In genomic region chr19:44550976-44551375, GRCh38 we compare ENCODE assay signal across 1 cellular context.
TF ChIP-seq lines count a peak whose summit lies in the region.
"Not testable (repeated sequence)": the region's sequence is repeated elsewhere in the genome, so short reads cannot be mapped to it uniquely, and the experiment has no call there.

No MANE protein-coding gene starts in this region.

TF ChIP-seq in K562, 482 proteins besides CTCF, POLR2A, EP300 and RAD21 (continued from another document and continues in another):
- TF ChIP-seq ZNF740, CEBPG (CRISPR knock-in tag; IDR thresholded peaks at IDR 0.05): not testable (repeated sequence)
- TF ChIP-seq ZNF740 (tag; IDR thresholded peaks at IDR 0.05) (0 out of 4 replicates have a peak, but pooled peaks of 1 of the 2 experiments have one; percentile 34), PHTF2 (CRISPR knock-in tag; IDR thresholded peaks at IDR 0.05) (peak; percentile 83), NR2F6 (CRISPR knock-in tag; IDR thresholded peaks at IDR 0.05) (peak; percentile 97), ZNF133 (CRISPR knock-in tag; IDR thresholded peaks at IDR 0.05) (peak; percentile 90), CUX1 (CRISPR knock-in tag; IDR thresholded peaks at IDR 0.05) (0 out of 2 replicates have a peak, but pooled peaks have one; percentile 59), PYGO2 (tag; IDR thresholded peaks at IDR 0.05) (peak; percentile 72; the same call in 1 of the 2 replicates), THAP12 (CRISPR knock-in tag; IDR thresholded peaks at IDR 0.05) (peak; percentile 96), PPARD (CRISPR knock-in tag; IDR thresholded peaks at IDR 0.05) (peak; percentile 98), ZNF76 (CRISPR knock-in tag; IDR thresholded peaks at IDR 0.05; ENCODE audit: borderline replicate concordance) (peak; percentile 98), TSHZ1 (CRISPR knock-in tag; IDR thresholded peaks at IDR 0.05) (peak; percentile 90), ARID3B (CRISPR knock-in tag; IDR thresholded peaks at IDR 0.05; ENCODE audit: borderline replicate concordance) (0 out of 2 replicates have a peak, but pooled peaks have one; percentile 42), FOXJ2 (tag; IDR thresholded peaks at IDR 0.05) (peak; percentile 32; the same call in 1 of the 2 replicates), TCF15 (CRISPR knock-in tag; IDR thresholded peaks at IDR 0.05) (peak; percentile 97), GMEB1 (CRISPR knock-in tag; IDR thresholded peaks at IDR 0.05) (peak; percentile 64), ZNF277 (CRISPR knock-in tag; IDR thresholded peaks at IDR 0.05; ENCODE audit: borderline replicate concordance) (peak; percentile 100), NFIX (CRISPR knock-in tag; IDR thresholded peaks at IDR 0.05; ENCODE audit: low read depth) (peak; percentile 94), ZFP30 (CRISPR knock-in tag; IDR thresholded peaks at IDR 0.05; ENCODE audit: borderline replicate concordance) (peak; percentile 88), BCL6 (CRISPR knock-in tag; IDR thresholded peaks at IDR 0.05) (0 out of 2 replicates have a peak, but pooled peaks have one; percentile 27), ZNF583 (CRISPR knock-in tag; IDR thresholded peaks at IDR 0.05) (peak; percentile 66; the same call in 1 of the 2 replicates), CEBPG (tag; conservative IDR thresholded peaks at IDR 0.05 in 1 of 2, IDR thresholded peaks at IDR 0.05 in 1 of 2) (peak in 1 of 2 experiments; percentile 86; a peak in 2 of 4 replicates), ZNF785 (CRISPR knock-in tag; IDR thresholded peaks at IDR 0.05) (peak; percentile 81; the same call in 1 of the 2 replicates), ZKSCAN3 (CRISPR knock-in tag; IDR thresholded peaks at IDR 0.05) (peak; percentile 66; the same call in 1 of the 2 replicates), TFE3 (CRISPR knock-in tag; IDR thresholded peaks at IDR 0.05) (peak; percentile 40), HOMEZ (CRISPR knock-in tag; IDR thresholded peaks at IDR 0.05) (peak; percentile 93), HOXB6 (CRISPR knock-in tag; IDR thresholded peaks at IDR 0.05; ENCODE audit: borderline replicate concordance) (peak; percentile 99), CHCHD3 (CRISPR knock-in tag; IDR thresholded peaks at IDR 0.05) (peak; percentile 96; the same call in 1 of the 2 replicates), GABPB2 (CRISPR knock-in tag; conservative IDR thresholded peaks at IDR 0.05) (peak; percentile 99), ZNF253 (CRISPR knock-in tag; conservative IDR thresholded peaks at IDR 0.05) (peak; percentile 95), ZBTB9 (CRISPR knock-in tag; IDR thresholded peaks at IDR 0.05) (0 out of 2 replicates have a peak, but pooled peaks have one; percentile 35)
